1 cellular context compared by ENCODE assay signal in the genomic region with DNA sequence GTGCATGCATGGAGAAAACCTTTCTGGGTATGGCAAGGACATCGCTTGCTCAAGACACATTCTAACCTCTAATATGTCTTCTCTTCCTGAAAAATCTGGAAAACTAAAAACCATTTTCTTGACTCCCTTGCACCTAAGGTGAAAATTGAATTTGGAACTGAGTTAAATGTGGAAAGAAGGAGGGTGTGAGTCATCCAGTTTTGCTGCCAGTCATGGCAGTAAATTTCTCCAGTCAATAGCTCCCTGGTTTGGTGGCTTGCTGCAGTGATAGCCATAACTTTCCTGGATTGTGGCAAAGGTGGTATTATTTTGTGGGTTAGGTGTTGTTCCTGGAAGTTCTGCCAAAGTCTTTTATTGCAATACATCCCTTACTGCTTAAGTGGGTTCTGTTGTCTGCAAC.
A peak's percentile ranks its signal among the peaks of the same experiment; 100 is the strongest.
TF ChIP-seq lines count a peak whose summit lies in the region.

No MANE protein-coding gene starts in this region.

TF ChIP-seq in K562, 482 proteins besides CTCF, POLR2A, EP300 and RAD21 (continued from another document):
- peak; percentile 13; the same call in 1 of the 2 replicates for TF ChIP-seq JUND (IDR thresholded peaks at IDR 0.05; ENCODE audit: borderline replicate concordance, low read depth, low read length)
- TF ChIP-seq JUND (tag; IDR thresholded peaks at IDR 0.05; ENCODE audit: borderline replicate concordance, low read depth, low read length): peak; percentile 51; the same call in 1 of the 3 replicates
- TF ChIP-seq FOSL1 (tag; conservative IDR thresholded peaks at IDR 0.05): peak; percentile 75
- no peak for TF ChIP-seq PBX2 (CRISPR knock-in tag; IDR thresholded peaks at IDR 0.05; ENCODE audit: low read depth)
- TF ChIP-seq PBX2 (tag; conservative IDR thresholded peaks at IDR 0.05; ENCODE audit: low read depth): 0 out of 2 replicates have a peak, but pooled peaks have one; percentile 21
- no peak for TF ChIP-seq ZNF318 (IDR thresholded peaks at IDR 0.05; ENCODE audit: borderline replicate concordance in 1 of 2, low read depth in 1 of 2)
- TF ChIP-seq XRCC5 (IDR thresholded peaks at IDR 0.05; ENCODE audit: low read depth, low read length): no peak
- TF ChIP-seq, protein P1, sequence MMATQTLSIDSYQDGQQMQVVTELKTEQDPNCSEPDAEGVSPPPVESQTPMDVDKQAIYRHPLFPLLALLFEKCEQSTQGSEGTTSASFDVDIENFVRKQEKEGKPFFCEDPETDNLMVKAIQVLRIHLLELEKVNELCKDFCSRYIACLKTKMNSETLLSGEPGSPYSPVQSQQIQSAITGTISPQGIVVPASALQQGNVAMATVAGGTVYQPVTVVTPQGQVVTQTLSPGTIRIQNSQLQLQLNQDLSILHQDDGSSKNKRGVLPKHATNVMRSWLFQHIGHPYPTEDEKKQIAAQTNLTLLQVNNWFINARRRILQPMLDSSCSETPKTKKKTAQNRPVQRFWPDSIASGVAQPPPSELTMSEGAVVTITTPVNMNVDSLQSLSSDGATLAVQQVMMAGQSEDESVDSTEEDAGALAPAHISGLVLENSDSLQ (IDR thresholded peaks at IDR 0.05): peak; percentile 59
- TF ChIP-seq TARDBP (IDR thresholded peaks at IDR 0.05): no peak
- no peak for TF ChIP-seq NFE2L1 (tag; IDR thresholded peaks at IDR 0.05; ENCODE audit: borderline replicate concordance, low read depth)
- no peak for TF ChIP-seq SMC3 (conservative IDR thresholded peaks at IDR 0.05; ENCODE audit: insufficient read depth, low read depth, low read length)
- no peak for TF ChIP-seq ZNF274 (IDR thresholded peaks at IDR 0.05; ENCODE audit: borderline replicate concordance, low read depth, low read length)
- TF ChIP-seq, protein P2, sequence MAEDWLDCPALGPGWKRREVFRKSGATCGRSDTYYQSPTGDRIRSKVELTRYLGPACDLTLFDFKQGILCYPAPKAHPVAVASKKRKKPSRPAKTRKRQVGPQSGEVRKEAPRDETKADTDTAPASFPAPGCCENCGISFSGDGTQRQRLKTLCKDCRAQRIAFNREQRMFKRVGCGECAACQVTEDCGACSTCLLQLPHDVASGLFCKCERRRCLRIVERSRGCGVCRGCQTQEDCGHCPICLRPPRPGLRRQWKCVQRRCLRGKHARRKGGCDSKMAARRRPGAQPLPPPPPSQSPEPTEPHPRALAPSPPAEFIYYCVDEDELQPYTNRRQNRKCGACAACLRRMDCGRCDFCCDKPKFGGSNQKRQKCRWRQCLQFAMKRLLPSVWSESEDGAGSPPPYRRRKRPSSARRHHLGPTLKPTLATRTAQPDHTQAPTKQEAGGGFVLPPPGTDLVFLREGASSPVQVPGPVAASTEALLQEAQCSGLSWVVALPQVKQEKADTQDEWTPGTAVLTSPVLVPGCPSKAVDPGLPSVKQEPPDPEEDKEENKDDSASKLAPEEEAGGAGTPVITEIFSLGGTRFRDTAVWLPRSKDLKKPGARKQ (CRISPR knock-in tag; IDR thresholded peaks at IDR 0.05): no peak
- TF ChIP-seq MEIS2 (IDR thresholded peaks at IDR 0.05; ENCODE audit: partially characterized antibody): peak; percentile 33
- no peak for TF ChIP-seq ZNF140 (CRISPR knock-in tag; IDR thresholded peaks at IDR 0.05)
- TF ChIP-seq HOXB6 (CRISPR knock-in tag; IDR thresholded peaks at IDR 0.05; ENCODE audit: borderline replicate concordance): no peak
- TF ChIP-seq NKRF (IDR thresholded peaks at IDR 0.05; ENCODE audit: borderline replicate concordance): no peak
- TF ChIP-seq, protein P3, sequence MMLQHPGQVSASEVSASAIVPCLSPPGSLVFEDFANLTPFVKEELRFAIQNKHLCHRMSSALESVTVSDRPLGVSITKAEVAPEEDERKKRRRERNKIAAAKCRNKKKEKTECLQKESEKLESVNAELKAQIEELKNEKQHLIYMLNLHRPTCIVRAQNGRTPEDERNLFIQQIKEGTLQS (IDR thresholded peaks at IDR 0.05): peak; percentile 61
- TF ChIP-seq, protein P3 (CRISPR knock-in tag; conservative IDR thresholded peaks at IDR 0.05): no peak
- no peak for TF ChIP-seq TRIM28 (IDR thresholded peaks at IDR 0.05)
